Comparison of ENCODE assay signal across 8 cellular contexts in the genomic region with DNA sequence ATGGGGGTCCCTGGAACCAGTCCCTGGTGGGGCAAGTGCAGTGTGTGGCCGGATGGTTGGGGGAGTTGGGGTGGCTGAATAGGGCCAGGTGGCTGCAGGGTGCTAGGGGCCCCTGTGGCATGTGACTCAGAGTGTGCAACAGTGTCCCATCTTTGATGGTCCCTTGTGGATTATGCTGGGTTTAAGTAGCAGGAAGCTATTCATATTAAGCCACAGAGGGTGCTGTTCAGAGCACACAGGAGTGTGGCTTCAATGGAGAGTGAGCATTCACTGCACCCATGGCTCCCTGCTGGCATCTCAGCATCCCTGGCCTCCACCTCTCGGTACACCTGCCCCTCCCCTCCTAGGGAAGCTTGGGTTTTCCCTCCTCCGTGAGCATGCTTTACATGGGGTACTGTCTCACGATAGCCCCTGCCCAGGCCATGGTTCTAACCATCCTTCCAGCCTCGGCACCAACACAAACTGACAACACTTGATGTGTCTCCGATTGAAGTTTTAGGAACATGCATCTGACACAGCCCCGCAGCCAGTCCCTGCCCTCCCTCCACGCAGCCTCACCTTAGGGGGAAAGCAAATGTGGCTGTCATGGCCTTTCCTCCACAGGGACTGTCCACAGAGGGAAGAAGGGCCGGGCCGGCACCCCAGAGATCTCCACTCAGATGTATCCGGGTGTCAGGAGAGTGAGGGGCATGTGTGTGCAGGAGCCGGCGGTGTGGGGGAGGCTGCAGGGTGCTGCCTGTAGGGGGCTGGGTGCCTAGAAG. TPM values are rescaled to one million over a fixed set of nuclear protein-coding genes. Genes with fewer than 3 reads are reported as not detected.
DNase-seq lines count a peak whose midpoint lies in the region; TF ChIP-seq lines count a peak whose summit lies in the region.

No MANE protein-coding gene starts in this region.

- H3K4me3 Mint-ChIP-seq in activated T-cell treated with anti-CD3 and anti-CD28 coated beads, Interleukin-2, amount 50 U/mL, for 24 hours = peak overlapping the region; percentile 51

- H3K27ac ChIP-seq in HEK293 (ENCODE audit: extremely low read depth, low read depth, low read length) = no peak overlapping the region

- CTCF ChIA-PET in HEK293 (lab: Yijun Ruan, JAX) = interaction anchor here (0.6 to 1.0 kb wide), 4 partner anchors 17 to 741 kb away, joined by 3 to 4 read pairs (median 3); no protein-coding TSS in a partner anchor

- H3K9me3 ChIP-seq in HEK293 (ENCODE audit: control insufficient read depth, insufficient read depth, low read depth, low read length) = no peaks in the 10 kb centered on the region

- no peak overlapping the region for H3K4me3 ChIP-seq in HEK293 (ENCODE audit: low read depth, low read length)

- H3K27ac Mint-ChIP-seq in activated T-cell treated with anti-CD3 and anti-CD28 coated beads, Interleukin-2, amount 50 U/mL, for 24 hours = peak overlapping the region; percentile 92

- H3K36me3 Mint-ChIP-seq in activated T-cell treated with anti-CD3 and anti-CD28 coated beads, Interleukin-2, amount 50 U/mL, for 24 hours (ENCODE audit: low read depth) = peaks cover 15% of the 10 kb centered on the region

- H3K36me3 ChIP-seq in HEK293 (ENCODE audit: control insufficient read depth in 2 of 2, insufficient read depth in 1 of 2, low read length in 2 of 2) = peaks cover 0 to 7% of the 10 kb centered on the region in 2 experiments; a peak in 1 of 3 replicates

- H3K27me3 Mint-ChIP-seq in activated T-cell treated with anti-CD3 and anti-CD28 coated beads, Interleukin-2, amount 50 U/mL, for 24 hours = no peaks in the 10 kb centered on the region

- DNase-seq in activated T-cell treated with anti-CD3 and anti-CD28 coated beads, Interleukin-2, amount 50 U/mL, for 24 hours = no peak
- no peak for DNase-seq in activated T-cell treated with anti-CD3 and anti-CD28 coated beads for 4 hours
- peak; percentile 79 for DNase-seq in MV-4-11 (lab: John Stamatoyannopoulos, UW)
- peak; percentile 28 for DNase-seq in astrocyte of the hippocampus (ENCODE audit: low read depth, low spot score)
- peak; percentile 36 for DNase-seq in renal cortical epithelial cell (ENCODE audit: low read depth)
- no peak for DNase-seq in COR-L47 (lab: John Stamatoyannopoulos, UW)
- no peak for DNase-seq in medulla oblongata (ENCODE audit: extremely low spot score)

- peaks cover 63% of the 10 kb centered on the region for H3K4me1 Mint-ChIP-seq in activated T-cell treated with anti-CD3 and anti-CD28 coated beads, Interleukin-2, amount 50 U/mL, for 24 hours (ENCODE audit: low read depth)

- no peak for TF ChIP-seq CTCF in HEK293 (tag by site-specific recombination; IDR thresholded peaks at IDR 0.05)

- POLR2A ChIA-PET in HEK293 (lab: Yijun Ruan, JAX) = no interaction called here

- H3K4me1 ChIP-seq in HEK293 (ENCODE audit: control insufficient read depth, insufficient read depth, low read length) = no peaks in the 10 kb centered on the region

- H3K9me3 Mint-ChIP-seq in activated T-cell treated with anti-CD3 and anti-CD28 coated beads, Interleukin-2, amount 50 U/mL, for 24 hours = peaks cover 14% of the 10 kb centered on the region

TF ChIP-seq in HEK293, 187 proteins besides CTCF, POLR2A, EP300 and RAD21:
- TF ChIP-seq SCRT2 (tag by site-specific recombination; IDR thresholded peaks at IDR 0.05) (peak; percentile 63), ZIC2 (tag by site-specific recombination; IDR thresholded peaks at IDR 0.05) (peak; percentile 62), ZBTB48 (tag by site-specific recombination; IDR thresholded peaks at IDR 0.05) (peak; percentile 41; the same call in 1 of the 2 replicates), ZNF350 (tag by site-specific recombination; IDR thresholded peaks at IDR 0.05) (no peak)

RNA-seq across cellular contexts. Expression of gene PPIF, which starts 30.4 kb away (rescaled TPM):
- 48.6 and 58.7 TPM in 2 replicates for total RNA-seq in renal cortical epithelial cell

Comparison
In these comparisons a context has a peak if more than half of its experiments do, and no peak if none do; other contexts are left out.
1. DNase-seq: peak in MV-4-11 (single experiment), astrocyte of the hippocampus (single experiment) and renal cortical epithelial cell (single experiment); none in activated T-cell treated with anti-CD3 and anti-CD28 coated beads, Interleukin-2, amount 50 U/mL, for 24 hours (single experiment), activated T-cell treated with anti-CD3 and anti-CD28 coated beads for 4 hours (single experiment), COR-L47 (single experiment) and medulla oblongata (single experiment).